Comparison of ENCODE assay signal across 19 cellular contexts in genomic region chr9:109341561-109341960, GRCh38. TPM values are rescaled to one million over a fixed set of nuclear protein-coding genes. Genes with fewer than 3 reads are reported as not detected.
"Had no signal": no experiment of that assay in that cellular context is flagged by ENCODE, and none has a peak within 500 bp of the region (broad histone marks: within the 10 kb centered on the region; RNA-seq: fewer than 3 reads in every experiment).

No MANE protein-coding gene starts in this region.

- H3K4me2 ChIP-seq: neural progenitor cell had no signal

- H2AFZ ChIP-seq: neural progenitor cell had no signal

- H3K27ac ChIP-seq: body of pancreas, colonic mucosa, left ventricle myocardium inferior, neural progenitor cell, prostate gland had no signal

- ATAC-seq: activated CD4-positive, alpha-beta T cell treated with anti-CD3 and anti-CD28 coated beads for 36 hours; body of pancreas; naive thymus-derived CD4-positive, alpha-beta T cell; right cardiac atrium; stimulated activated naive CD8-positive, alpha-beta T cell treated with anti-CD3 and anti-CD28 coated beads, Interleukin-15, Interleukin-2, amounts not matched to agents 100 U/mL and 50 U/mL, for 24 hours; WTC11 had no signal

- H3K4me3 ChIP-seq: body of pancreas, colonic mucosa, left ventricle myocardium inferior, neural progenitor cell, prostate gland had no signal

- H3K27me3 Mint-ChIP-seq: activated CD4-positive, alpha-beta T cell treated with anti-CD3 and anti-CD28 coated beads for 36 hours had no signal

- H3K27me3 ChIP-seq: body of pancreas, colonic mucosa, neural progenitor cell had no signal

- DNase-seq: activated CD4-positive, alpha-beta memory T cell treated with anti-CD3 and anti-CD28 coated beads, Interleukin-2, amount 10 ng/mL, durations not matched to agents 7 days and 5 days; activated CD4-positive, alpha-beta T cell treated with anti-CD3 and anti-CD28 coated beads for 36 hours; activated naive CD4-positive, alpha-beta T cell treated with Interleukin-2 at 50 U/mL for 16 hours; activated T-cell treated with anti-CD3 and anti-CD28 coated beads, Interleukin-2, amount 50 U/mL, for 24 hours; body of pancreas; central memory CD4-positive, alpha-beta T cell; colonic mucosa; endodermal cell; left ventricle myocardium inferior; naive thymus-derived CD4-positive, alpha-beta T cell; right cardiac atrium; stimulated activated CD4-positive, alpha-beta T cell treated with anti-CD3 and anti-CD28 coated beads, Interleukin-2, amount 100 ng/mL, for 24 hours; stimulated activated naive CD8-positive, alpha-beta T cell treated with anti-CD3 and anti-CD28 coated beads, Interleukin-15, Interleukin-2, amounts not matched to agents 100 U/mL and 50 U/mL, for 24 hours had no signal

- H3K4me1 Mint-ChIP-seq: activated CD4-positive, alpha-beta memory T cell treated with anti-CD3 and anti-CD28 coated beads, Interleukin-2, amount 10 ng/mL, durations not matched to agents 7 days and 5 days; activated CD4-positive, alpha-beta T cell treated with anti-CD3 and anti-CD28 coated beads for 36 hours; memory B cell; naive thymus-derived CD4-positive, alpha-beta T cell had no signal

- H3K4me3 Mint-ChIP-seq: activated CD4-positive, alpha-beta memory T cell treated with anti-CD3 and anti-CD28 coated beads, Interleukin-2, amount 10 ng/mL, durations not matched to agents 7 days and 5 days; activated CD4-positive, alpha-beta T cell treated with anti-CD3 and anti-CD28 coated beads for 36 hours; activated T-cell treated with anti-CD3 and anti-CD28 coated beads, Interleukin-2, amount 50 U/mL, for 24 hours; endodermal cell; memory B cell; naive thymus-derived CD4-positive, alpha-beta T cell; neural progenitor cell; T-helper 2 cell treated with Interferon-gamma antibody and Interleukin-4, amounts not matched to agents 5 μg/mL and 100 μg/mL, for 36 hours; WTC11 had no signal

- H3K4me1 ChIP-seq: left ventricle myocardium inferior, prostate gland had no signal

- H3K9me3 ChIP-seq: body of pancreas, colonic mucosa, left ventricle myocardium inferior, prostate gland had no signal

- H3K36me3 Mint-ChIP-seq: memory B cell; naive thymus-derived CD4-positive, alpha-beta T cell; neural progenitor cell; WTC11 had no signal

- H3K27ac Mint-ChIP-seq: activated CD4-positive, alpha-beta memory T cell treated with anti-CD3 and anti-CD28 coated beads, Interleukin-2, amount 10 ng/mL, durations not matched to agents 7 days and 5 days; activated CD4-positive, alpha-beta T cell treated with anti-CD3 and anti-CD28 coated beads for 36 hours; activated T-cell treated with anti-CD3 and anti-CD28 coated beads, Interleukin-2, amount 50 U/mL, for 24 hours; activated T-helper 2 cell treated with anti-CD3 and anti-CD28 coated beads, Interferon-gamma antibody, Interleukin-2, Interleukin-4, amounts not matched to agents 10 μg/mL and 5 μg/mL and 100 μg/mL, durations not matched to agents 14 hours and 24 hours and 36 hours; endodermal cell; memory B cell; naive thymus-derived CD4-positive, alpha-beta T cell; neural progenitor cell; T-helper 2 cell treated with Interferon-gamma antibody and Interleukin-4, amounts not matched to agents 5 μg/mL and 100 μg/mL, for 36 hours; WTC11 had no signal

- H3K9ac ChIP-seq: neural progenitor cell had no signal

- H3K36me3 ChIP-seq: colonic mucosa, left ventricle myocardium inferior, neural progenitor cell, prostate gland had no signal

- H3K9me3 Mint-ChIP-seq: activated CD4-positive, alpha-beta memory T cell treated with anti-CD3 and anti-CD28 coated beads, Interleukin-2, amount 10 ng/mL, durations not matched to agents 7 days and 5 days; activated T-cell treated with anti-CD3 and anti-CD28 coated beads, Interleukin-2, amount 50 U/mL, for 24 hours; activated T-helper 2 cell treated with anti-CD3 and anti-CD28 coated beads, Interferon-gamma antibody, Interleukin-2, Interleukin-4, amounts not matched to agents 10 μg/mL and 5 μg/mL and 100 μg/mL, durations not matched to agents 14 hours and 24 hours and 36 hours; endodermal cell; memory B cell; naive thymus-derived CD4-positive, alpha-beta T cell; T-helper 2 cell treated with Interferon-gamma antibody and Interleukin-4, amounts not matched to agents 5 μg/mL and 100 μg/mL, for 36 hours; WTC11 had no signal

RNA-seq across cellular contexts. Expression of gene EPB41L4B, which starts 20.7 kb away (rescaled TPM):
- polyA plus RNA-seq: naive thymus-derived CD4-positive, alpha-beta T cell had no signal
